In the genomic region with DNA sequence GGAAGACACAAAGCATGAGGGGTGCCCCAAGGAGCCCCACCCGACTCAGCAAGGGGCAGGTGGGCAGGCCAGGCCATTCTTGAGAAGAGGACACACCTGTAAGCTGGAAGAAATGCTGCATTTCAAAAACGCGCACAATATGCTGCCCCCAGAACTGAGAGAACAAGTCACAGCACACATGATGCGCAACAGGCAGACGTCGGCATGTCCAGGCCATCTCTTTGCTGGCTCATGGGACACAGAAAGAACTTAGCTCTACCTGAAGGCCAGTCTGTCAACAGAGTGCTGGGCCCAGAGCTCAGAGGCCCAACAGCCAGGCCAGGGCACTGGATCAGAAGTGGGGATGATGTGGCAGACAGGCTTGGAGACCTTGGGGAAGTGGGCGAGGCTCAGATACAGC, we compare ENCODE assay signal across 13 cellular contexts. TPM values are rescaled to one million over a fixed set of nuclear protein-coding genes. Genes with fewer than 3 reads are reported as not detected.
DNase-seq lines count a peak whose midpoint lies in the region; ATAC-seq and TF ChIP-seq lines count a peak whose summit lies in the region.
"Had no signal": no experiment of that assay in that cellular context is flagged by ENCODE, and none has a peak within 500 bp of the region (broad histone marks: within the 10 kb centered on the region; RNA-seq: fewer than 3 reads in every experiment).

No MANE protein-coding gene starts in this region.

- H3K36me3 ChIP-seq in A673 (ENCODE audit: insufficient read depth, low read length, poor library complexity, severe bottlenecking) (peaks cover 70% of the 10 kb centered on the region), neural progenitor cell (no peaks in the 10 kb centered on the region), psoas muscle (ENCODE audit: insufficient read depth in 1 of 2, low read depth in 1 of 2) (no peaks in the 10 kb centered on the region)

- H3K4me3 Mint-ChIP-seq in HFFc6 (no peak overlapping the region), neural progenitor cell (no peak overlapping the region), endothelial cell (ENCODE audit: unreplicated experiment) (no peak overlapping the region)
- H3K4me3 Mint-ChIP-seq: CD4-positive, alpha-beta T cell; GM23338; IgD-negative memory B cell had no signal

- no peaks in the 10 kb centered on the region for H3F3A ChIP-seq in neural progenitor cell (ENCODE audit: low read depth)

- H3K27me3 Mint-ChIP-seq in HFFc6 (ENCODE audit: insufficient read depth) (no peaks in the 10 kb centered on the region; the same call in 1 of the 2 replicates), neural progenitor cell (ENCODE audit: insufficient read depth, low read depth) (peaks cover 6% of the 10 kb centered on the region), endothelial cell (ENCODE audit: unreplicated experiment) (peaks cover 4% of the 10 kb centered on the region)
- H3K27me3 Mint-ChIP-seq: CD4-positive, alpha-beta T cell had no signal

- H3K4me1 ChIP-seq in A673 (ENCODE audit: insufficient read depth, low read length, poor library complexity, severe bottlenecking) (no peaks in the 10 kb centered on the region), neural progenitor cell (peaks cover 5% of the 10 kb centered on the region), psoas muscle (peaks cover 6% of the 10 kb centered on the region)

- no peaks in the 10 kb centered on the region for H3K9me3 ChIP-seq in A673 (ENCODE audit: low read depth, low read length, poor library complexity, severe bottlenecking)
- no peaks in the 10 kb centered on the region for H3K9me3 ChIP-seq in neural progenitor cell (ENCODE audit: low read depth)
- no peaks in the 10 kb centered on the region for H3K9me3 ChIP-seq in psoas muscle
- H3K9me3 ChIP-seq: Caco-2 had no signal

- no peak for TF ChIP-seq CTCF in A673 (conservative IDR thresholded peaks at IDR 0.05; ENCODE audit: low read depth, low read length)
- no peak for TF ChIP-seq CTCF in HFFc6 (IDR thresholded peaks at IDR 0.05)
- TF ChIP-seq CTCF in neural progenitor cell (IDR thresholded peaks at IDR 0.05): no peak
- TF ChIP-seq CTCF in psoas muscle (IDR thresholded peaks at IDR 0.05): no peak
- TF ChIP-seq CTCF in endothelial cell (IDR thresholded peaks at IDR 0.05; ENCODE audit: unreplicated experiment): no peak

- DNase-seq in A673 (ENCODE audit: low spot score): no peak
- DNase-seq in HFFc6: no peak
- DNase-seq in neural progenitor cell (ENCODE audit: low spot score): no peak
- DNase-seq in psoas muscle: peak; percentile 9 to 27
- no peak for DNase-seq in endothelial cell (ENCODE audit: low spot score)
- no peak for DNase-seq in NCI-H128 (lab: John Stamatoyannopoulos, UW; ENCODE audit: unreplicated experiment)
- DNase-seq: AML-193; Caco-2; CD4-positive, alpha-beta T cell; HCEC 1CT had no signal

- BruUV-seq in A673 (replicated peaks; lab: Mats Ljungman, UMichigan): no TSS peak

- intact Hi-C loops in A673 (cut with micrococcal nuclease; ENCODE audit: unreplicated experiment): no loop called here
- intact Hi-C loops in psoas muscle (cut with DNase I): no loop called here

- H3K36me3 Mint-ChIP-seq in HFFc6 (ENCODE audit: low read depth): peaks cover 28% of the 10 kb centered on the region
- no peaks in the 10 kb centered on the region for H3K36me3 Mint-ChIP-seq in neural progenitor cell
- peaks cover 11% of the 10 kb centered on the region for H3K36me3 Mint-ChIP-seq in endothelial cell (ENCODE audit: low read depth, unreplicated experiment)

- whole genome bisulfite sequencing in psoas muscle, 3 donors: 92 to 94% (median 93%) methylated on average over 7 of the region's 7 CpGs

- H3K79me2 ChIP-seq in neural progenitor cell (ENCODE audit: low read depth): no peaks in the 10 kb centered on the region

- peak overlapping the region; percentile 24 for H3K27ac ChIP-seq in A673 (ENCODE audit: low read depth, low read length, poor library complexity, severe bottlenecking)
- no peak overlapping the region for H3K27ac ChIP-seq in neural progenitor cell
- H3K27ac ChIP-seq in psoas muscle: no peak overlapping the region
- H3K27ac ChIP-seq: C4-2B had no signal

- CTCF ChIA-PET in A673 (lab: Charles Lee): no interaction called here

- H3K27me3 ChIP-seq in A673 (replicated peaks; ENCODE audit: insufficient read depth, low read depth, low read length, poor library complexity) (no peaks in the 10 kb centered on the region), neural progenitor cell (no peaks in the 10 kb centered on the region), psoas muscle (ENCODE audit: insufficient read depth in 3 of 3, low read length in 2 of 3) (no peaks in the 10 kb centered on the region)

- no peak overlapping the region for H3K4me3 ChIP-seq in A673 (ENCODE audit: low read depth, low read length, poor library complexity, severe bottlenecking)
- no peak overlapping the region for H3K4me3 ChIP-seq in neural progenitor cell
- H3K4me3 ChIP-seq in psoas muscle: no peak overlapping the region
- H3K4me3 ChIP-seq: GM23338 had no signal

- no peak overlapping the region for H3K9ac ChIP-seq in neural progenitor cell

- ATAC-seq in psoas muscle: no peak
- ATAC-seq: GM23338 had no signal

- H3K27ac Mint-ChIP-seq in HFFc6 (0 out of 2 replicates have a peak overlapping the region, but pooled peaks have one; percentile 21), neural progenitor cell (peak overlapping the region; percentile 88), endothelial cell (ENCODE audit: unreplicated experiment) (no peak overlapping the region)
- H3K27ac Mint-ChIP-seq: CD4-positive, alpha-beta T cell; GM23338; IgD-negative memory B cell had no signal

- H2AFZ ChIP-seq in neural progenitor cell (replicated peaks): no peak overlapping the region
- H2AFZ ChIP-seq: GM23338 had no signal

- H3K4me1 Mint-ChIP-seq in HFFc6 (ENCODE audit: low read depth) (peaks cover 26% of the 10 kb centered on the region), neural progenitor cell (peaks cover 3% of the 10 kb centered on the region), endothelial cell (ENCODE audit: unreplicated experiment) (no peaks in the 10 kb centered on the region)

- H3K4me2 ChIP-seq in neural progenitor cell: no peak overlapping the region
- H3K4me2 ChIP-seq: GM23338 had no signal

- H3K9me3 Mint-ChIP-seq in HFFc6 (no peaks in the 10 kb centered on the region), neural progenitor cell (no peaks in the 10 kb centered on the region), endothelial cell (ENCODE audit: unreplicated experiment) (no peaks in the 10 kb centered on the region)
- H3K9me3 Mint-ChIP-seq: CD4-positive, alpha-beta T cell; GM23338; IgD-negative memory B cell had no signal

- POLR2A ChIA-PET in A673 (lab: Charles Lee; ENCODE audit: low non-redundant PET): no interaction called here

- H4K20me1 ChIP-seq in neural progenitor cell (ENCODE audit: low read depth): no peaks in the 10 kb centered on the region

RNA-seq across cellular contexts. Expression of a gene that starts 18.0 kb away (rescaled TPM):
- total RNA-seq in A673 (2021): 198 and 201 TPM in 2 replicates
- total RNA-seq in HFFc6 (2021; fragmentation: NEBNext Ultra II Directional; extraction: Animal tissue kit (Norgen Biotek cat#: 25700)): 10 to 100 TPM; 51.8 to 81.5 (median 72.7) TPM
- 0.28 and 1.6 TPM in 2 replicates for total RNA-seq in neural progenitor cell (ENCODE audit: low replicate concordance)
- total RNA-seq in psoas muscle: 10 to 100 TPM in 1 of 4 donors, 1 to 10 TPM in 3; 6.3 to 17.8 (median 7.9) TPM
- 1 to 10 TPM; 3.1 to 7.5 (median 4.3) TPM for polyA plus RNA-seq in psoas muscle
- total RNA-seq in endothelial cell (ENCODE audit: unreplicated experiment): 15.4 TPM
- total RNA-seq: CD4-positive, alpha-beta T cell had no signal
- polyA plus RNA-seq: IgD-negative memory B cell had no signal

RNA-seq across cellular contexts. Expression of a gene that starts 48.8 kb away (rescaled TPM):
- 55.7 and 58.5 TPM in 2 replicates for total RNA-seq in A673 (2021)
- 10 to 100 TPM; 20.4 to 22.1 (median 21.6) TPM for total RNA-seq in HFFc6 (2021; fragmentation: NEBNext Ultra II Directional; extraction: Animal tissue kit (Norgen Biotek cat#: 25700))
- 33.5 and 48.2 TPM in 2 replicates for total RNA-seq in neural progenitor cell (ENCODE audit: low replicate concordance)
- 10 to 100 TPM in 1 of 4 donors, 1 to 10 TPM in 3; 6.3 to 13.3 (median 8.6) TPM for total RNA-seq in psoas muscle
- polyA plus RNA-seq in psoas muscle: 10 to 100 TPM in 1 of 3 donors, 1 to 10 TPM in 2; 9.2 to 15.6 (median 9.5) TPM
- total RNA-seq in endothelial cell (ENCODE audit: unreplicated experiment): 29.2 TPM

Comparison
In these comparisons a context has a peak if more than half of its experiments do, and no peak if none do; other contexts are left out.
1. DNase-seq: peak in psoas muscle (2 of 2); none in A673 (single experiment), HFFc6 (single experiment), neural progenitor cell (single experiment), endothelial cell (single experiment) and NCI-H128 (single experiment).